Comparison of ENCODE assay signal across 8 cellular contexts in the genomic region with DNA sequence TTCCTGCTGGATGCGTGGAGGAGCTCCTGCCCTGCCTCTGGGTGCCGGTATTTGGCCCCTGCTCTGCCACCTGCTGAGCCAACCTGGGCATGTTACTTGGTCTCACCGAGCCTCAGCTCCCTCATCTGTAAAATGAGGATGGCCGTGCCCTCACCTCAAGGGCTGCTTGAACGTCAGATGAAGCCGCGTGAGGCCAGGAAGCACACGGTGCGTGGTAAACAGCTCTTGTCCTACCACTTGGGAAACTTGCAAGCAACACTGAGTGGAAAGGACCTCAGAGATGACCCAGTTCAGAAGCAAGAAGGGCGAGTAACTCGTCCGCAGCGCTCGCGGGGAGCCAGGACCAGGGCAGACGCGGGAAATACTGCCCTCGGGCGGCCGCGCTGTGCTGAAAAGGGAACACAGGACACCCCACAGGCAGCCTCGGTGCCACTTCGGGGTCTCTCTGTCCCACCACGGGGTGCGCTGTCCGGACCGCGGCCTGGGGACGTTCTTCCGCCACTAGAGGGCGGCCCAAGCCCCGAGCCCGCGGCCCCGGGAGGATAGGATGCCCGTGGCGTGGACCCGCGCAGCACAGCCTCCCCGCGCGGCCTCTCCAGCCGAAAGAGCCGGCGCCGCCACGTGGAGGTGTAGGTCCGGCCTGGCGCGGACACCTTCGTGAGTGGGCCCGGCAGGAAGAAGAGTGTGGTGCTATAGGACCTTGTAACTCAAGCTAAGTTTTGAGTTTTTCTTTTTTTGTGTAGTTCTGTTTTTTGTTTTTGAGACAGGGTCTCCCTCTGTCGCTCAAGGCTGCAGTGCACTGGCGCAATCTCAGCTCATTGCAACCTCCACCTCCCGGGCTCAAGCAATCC.
DNase-seq lines count a peak whose midpoint lies in the region; ATAC-seq and TF ChIP-seq lines count a peak whose summit lies in the region.

No MANE protein-coding gene starts in this region.

- H3K36me3 Mint-ChIP-seq in CD8-positive, alpha-beta T cell, result peaks cover 31% of the 10 kb centered on the region

- H3K9me3 ChIP-seq in CD8-positive, alpha-beta T cell (ENCODE audit: low read length), result no peaks in the 10 kb centered on the region

- peak overlapping the region; percentile 87 for H3K4me3 Mint-ChIP-seq in CD8-positive, alpha-beta T cell

- TF ChIP-seq CTCF in CD8-positive, alpha-beta T cell (IDR thresholded peaks at IDR 0.05), result peak; percentile 84
- TF ChIP-seq CTCF in GM20000 (IDR thresholded peaks at IDR 0.05; ENCODE audit: extremely low read depth, missing control alignments) (peak; percentile 77), HL-60 (IDR thresholded peaks at IDR 0.05; ENCODE audit: insufficient read depth, low read length) (peak; percentile 48)

- ATAC-seq in CD8-positive, alpha-beta T cell, result peak; percentile 89
- ATAC-seq in left ventricle myocardium superior, result peak; percentile 93

- H3K4me1 Mint-ChIP-seq in CD8-positive, alpha-beta T cell (ENCODE audit: low read depth), result peaks cover 11% of the 10 kb centered on the region

- peaks cover 12% of the 10 kb centered on the region for H3K4me1 ChIP-seq in CD8-positive, alpha-beta T cell (ENCODE audit: insufficient read depth, low read length)

- POLR2A ChIA-PET in CD8-positive, alpha-beta T cell (lab: Charles Lee), result interaction anchor here (0.5 to 1.7 kb wide), 7 partner anchors 8 to 1467 kb away, joined by 3 to 7 read pairs (median 3); a partner anchor contains a TSS

- H3K27me3 Mint-ChIP-seq in CD8-positive, alpha-beta T cell (ENCODE audit: low read depth), result no peaks in the 10 kb centered on the region

- intact Hi-C loops in CD8-positive, alpha-beta T cell (cut with DNase I, micrococcal nuclease), result loop anchor here (1.0 to 5.0 kb wide), 9 partner anchors 14 to 363 kb away; no protein-coding TSS in a partner anchor
- intact Hi-C loops in left ventricle myocardium superior (cut with micrococcal nuclease), result no loop called here

- CTCF ChIA-PET in CD8-positive, alpha-beta T cell (lab: Charles Lee), result interaction anchor here (0.6 to 4.4 kb wide), 51 partner anchors 8 to 467 kb away, joined by 3 to 54 read pairs (median 4); a partner anchor contains a TSS

- peaks cover 7% of the 10 kb centered on the region for H3K36me3 ChIP-seq in CD8-positive, alpha-beta T cell (ENCODE audit: insufficient read depth, low read length)

- peak overlapping the region; percentile 29 for H3K27ac ChIP-seq in CD8-positive, alpha-beta T cell (ENCODE audit: low read depth, low read length)
- no peak overlapping the region for H3K27ac ChIP-seq in HL-60 (replicated peaks)

- no peaks in the 10 kb centered on the region for H3K27me3 ChIP-seq in CD8-positive, alpha-beta T cell (ENCODE audit: insufficient read depth, low read length)
- no peaks in the 10 kb centered on the region for H3K27me3 ChIP-seq in HL-60 (ENCODE audit: insufficient read depth, poor library complexity, severe bottlenecking)

- peak overlapping the region; percentile 55 for H3K4me3 ChIP-seq in CD8-positive, alpha-beta T cell (ENCODE audit: low read depth, low read length)
- no peak overlapping the region for H3K4me3 ChIP-seq in HL-60 (replicated peaks; ENCODE audit: insufficient read depth, low read length)

- no peaks in the 10 kb centered on the region for H3K9me3 Mint-ChIP-seq in CD8-positive, alpha-beta T cell

- DNase-seq in CD8-positive, alpha-beta T cell, result peak; percentile 50 to 83 (median 69)
- DNase-seq in GM20000 (ENCODE audit: low spot score) (peak; percentile 85), HL-60 (ENCODE audit: low read depth in 1 of 2, low spot score in 1 of 2) (peak in 1 of 2 experiments; percentile 75), SW480 (ENCODE audit: low spot score) (peak; percentile 61), left ventricle myocardium superior (peak; percentile 87), retina (peak; percentile 88), COR-L47 (lab: John Stamatoyannopoulos, UW) (no peak)
- DNase-seq in activated naive CD8-positive, alpha-beta T cell treated with anti-CD3 and anti-CD28 coated beads, Interleukin-2, amount 50 U/mL, for 16 hours (ENCODE audit: low read depth, low spot score), result peak; percentile 49

- H3K27ac Mint-ChIP-seq in CD8-positive, alpha-beta T cell, result peak overlapping the region; percentile 93
